ENCODE assay signal across 10 cellular contexts in genomic region chr16:88331989-88332920, GRCh38. TPM values are rescaled to one million over a fixed set of nuclear protein-coding genes. Genes with fewer than 3 reads are reported as not detected.
DNase-seq lines count a peak whose midpoint lies in the region; ATAC-seq and TF ChIP-seq lines count a peak whose summit lies in the region.
"Had no signal": no experiment of that assay in that cellular context is flagged by ENCODE, and none has a peak within 500 bp of the region (broad histone marks: within the 10 kb centered on the region; RNA-seq: fewer than 3 reads in every experiment).

No MANE protein-coding gene starts in this region.

- H3K18ac ChIP-seq in mesenchymal stem cell (ENCODE audit: low read depth in 1 of 2, low read length in 2 of 2), result peak overlapping the region; percentile 94 to 95

- peak overlapping the region; percentile 97 for H2BK120ac ChIP-seq in mesenchymal stem cell (ENCODE audit: low read depth, low read length)

- H3K23ac ChIP-seq in mesenchymal stem cell (ENCODE audit: low read length in 2 of 2), result peak overlapping the region in 1 of 2 experiments; percentile 70

- peak overlapping the region; percentile 86 for H3K9ac ChIP-seq in mesenchymal stem cell (ENCODE audit: low read length)

- peak overlapping the region; percentile 79 to 96 for H3K4ac ChIP-seq in mesenchymal stem cell (ENCODE audit: low read depth in 1 of 2, low read length in 2 of 2)

- H3K79me1 ChIP-seq in mesenchymal stem cell (replicated peaks; ENCODE audit: low read length, poor library complexity, severe bottlenecking), result no peaks in the 10 kb centered on the region

- no peak for ATAC-seq in GM21528 (IDR thresholded peaks at IDR 0.05; ENCODE audit: low FRiP score, unreplicated experiment)
- ATAC-seq in stimulated activated memory B cell treated with anti-CD40 and anti-IgM and Interleukin-4, amounts not matched to agents 10 μg/mL and 1 μg/mL and 100 μg/mL, for 72 hours, result no peak

- H3K4me1 Mint-ChIP-seq in stimulated activated memory B cell treated with anti-CD40 and anti-IgM and Interleukin-4, amounts not matched to agents 10 μg/mL and 1 μg/mL and 100 μg/mL, for 72 hours, result peaks cover 9% of the 10 kb centered on the region

- H2AK5ac ChIP-seq in mesenchymal stem cell (ENCODE audit: low read length, severe bottlenecking), result peak overlapping the region; percentile 85

- H3K27ac ChIP-seq in coronary artery (peak overlapping the region; percentile 67 to 85), mesenchymal stem cell (ENCODE audit: low read length, poor library complexity, severe bottlenecking) (peak overlapping the region; percentile 91)

- H4K8ac ChIP-seq in mesenchymal stem cell (ENCODE audit: low read length), result peak overlapping the region; percentile 99

- H3K36me3 Mint-ChIP-seq in stimulated activated memory B cell treated with anti-CD40 and anti-IgM and Interleukin-4, amounts not matched to agents 10 μg/mL and 1 μg/mL and 100 μg/mL, for 72 hours, result no peaks in the 10 kb centered on the region

- peak; percentile 96 for TF ChIP-seq EP300 in Ishikawa (IDR thresholded peaks at IDR 0.05; ENCODE audit: borderline replicate concordance)

- no peak for TF ChIP-seq CTCF in coronary artery (IDR thresholded peaks at IDR 0.05)

- H3K9me3 Mint-ChIP-seq in stimulated activated memory B cell treated with anti-CD40 and anti-IgM and Interleukin-4, amounts not matched to agents 10 μg/mL and 1 μg/mL and 100 μg/mL, for 72 hours, result peaks cover 7% of the 10 kb centered on the region

- H3K4me2 ChIP-seq in mesenchymal stem cell (ENCODE audit: low read length, poor library complexity, severe bottlenecking), result peak overlapping the region; percentile 7

- peak overlapping the region; percentile 94 to 100 for H2BK12ac ChIP-seq in mesenchymal stem cell (ENCODE audit: low read length in 2 of 2)

- H3K27ac Mint-ChIP-seq in stimulated activated memory B cell treated with anti-CD40 and anti-IgM and Interleukin-4, amounts not matched to agents 10 μg/mL and 1 μg/mL and 100 μg/mL, for 72 hours, result no peak overlapping the region

- peak; percentile 10; the same call in 1 of the 2 replicates for TF ChIP-seq RAD21 in Ishikawa (IDR thresholded peaks at IDR 0.05; ENCODE audit: low read depth)

- peaks cover 46% of the 10 kb centered on the region for H3K4me1 ChIP-seq in mesenchymal stem cell (ENCODE audit: control insufficient read depth, insufficient read depth, low read depth, low read length)

- H4K91ac ChIP-seq in mesenchymal stem cell (ENCODE audit: low read length), result peak overlapping the region; percentile 98

- no peak overlapping the region for H2AFZ ChIP-seq in mesenchymal stem cell (ENCODE audit: low read depth, low read length)

- no peak overlapping the region for H3K4me3 Mint-ChIP-seq in stimulated activated memory B cell treated with anti-CD40 and anti-IgM and Interleukin-4, amounts not matched to agents 10 μg/mL and 1 μg/mL and 100 μg/mL, for 72 hours

- H3K14ac ChIP-seq in mesenchymal stem cell (ENCODE audit: low read length in 2 of 2), result peak overlapping the region in 1 of 2 experiments; percentile 96

- no peaks in the 10 kb centered on the region for H3K27me3 ChIP-seq in mesenchymal stem cell (ENCODE audit: control insufficient read depth in 1 of 2, insufficient read depth in 1 of 2, low read length in 2 of 2)

- in situ Hi-C loops in ACHN (cut with HindIII; ENCODE audit: low pct_ligation_motif_present, low pct_unique_long_range_greater_than_20kb, low sequenced_read_pairs), result no loop called here

- H3K27me3 Mint-ChIP-seq in stimulated activated memory B cell treated with anti-CD40 and anti-IgM and Interleukin-4, amounts not matched to agents 10 μg/mL and 1 μg/mL and 100 μg/mL, for 72 hours, result peaks cover 23% of the 10 kb centered on the region

- no peaks in the 10 kb centered on the region for H3K36me3 ChIP-seq in mesenchymal stem cell (ENCODE audit: control insufficient read depth in 1 of 2, insufficient read depth in 2 of 2, low read depth in 1 of 2, low read length in 2 of 2)

- 16% methylated on average over 20 of the region's 23 CpGs for WGBS in mesenchymal stem cell

- H3K4me3 ChIP-seq in coronary artery (no peak overlapping the region), mesenchymal stem cell (ENCODE audit: insufficient read depth in 1 of 2, low read depth in 1 of 2, low read length in 2 of 2) (peak overlapping the region in 1 of 2 experiments; percentile 8)

- DNase-seq in ACHN (peak; percentile 100), coronary artery (ENCODE audit: low spot score) (peak; percentile 94), mesenchymal stem cell (peak; percentile 100), DMS153 (lab: John Stamatoyannopoulos, UW) (no peak)
- no peak for DNase-seq in activated CD4-positive, alpha-beta T cell treated with anti-CD3 and anti-CD28 coated beads, Interleukin-2, amount 50 U/mL, for 4 hours
- DNase-seq: NCI-H2081 treated with DMSO at 0.1 percent for 48 hours; stimulated activated CD4-positive, alpha-beta T cell treated with anti-CD3 and anti-CD28 coated beads, Interleukin-4, amount 100 ng/mL, for 24 hours had no signal

- peak overlapping the region; percentile 90 for H2BK5ac ChIP-seq in mesenchymal stem cell (ENCODE audit: low read depth, low read length, poor library complexity, severe bottlenecking)

- no peaks in the 10 kb centered on the region for H3K9me3 ChIP-seq in mesenchymal stem cell (ENCODE audit: control insufficient read depth, low read length)

- H2BK15ac ChIP-seq in mesenchymal stem cell (ENCODE audit: low read depth, poor library complexity, severe bottlenecking), result peak overlapping the region; percentile 95

TF ChIP-seq in Ishikawa, 13 proteins besides CTCF, POLR2A, EP300 and RAD21:
- TF ChIP-seq TCF12 (IDR thresholded peaks at IDR 0.05; ENCODE audit: low read depth) (peak; percentile 94), ZBTB7A (IDR thresholded peaks at IDR 0.05; ENCODE audit: low read depth) (no peak), CREB1 (IDR thresholded peaks at IDR 0.05; ENCODE audit: low read depth) (no peak), REST (IDR thresholded peaks at IDR 0.05; ENCODE audit: low read depth) (no peak), YY1 (IDR thresholded peaks at IDR 0.05; ENCODE audit: low read depth) (0 out of 2 replicates have a peak, but pooled peaks have one; percentile 8), MAX (IDR thresholded peaks at IDR 0.05) (peak; percentile 64), FOXM1 (IDR thresholded peaks at IDR 0.05; ENCODE audit: borderline replicate concordance, low read depth) (peak; percentile 92), TEAD4 (IDR thresholded peaks at IDR 0.05) (peak; percentile 97), NFIC (IDR thresholded peaks at IDR 0.05) (peak; percentile 94), TAF1 (IDR thresholded peaks at IDR 0.05; ENCODE audit: low read depth) (no peak), USF1 (IDR thresholded peaks at IDR 0.05) (0 out of 2 replicates have a peak, but pooled peaks have one; percentile 18), EGR1 (IDR thresholded peaks at IDR 0.05) (no peak), CEBPB (IDR thresholded peaks at IDR 0.05) (peak; percentile 33; the same call in 1 of the 2 replicates)
TF ChIP-seq in Ishikawa: peak in this region for 8.

RNA-seq across cellular contexts. Expression of gene ZNF469, which starts 50.5 kb away (rescaled TPM):
- polyA plus RNA-seq in mesenchymal stem cell (2013, experiment 1 of 2), result 11.1 TPM
- 10.4 TPM for polyA plus RNA-seq in mesenchymal stem cell (2013, experiment 2 of 2)

Comparison
In these comparisons a context has a peak if more than half of its experiments do, and no peak if none do; other contexts are left out.
1. DNase-seq: peak in ACHN (single experiment), coronary artery (single experiment) and mesenchymal stem cell (single experiment); none in DMS153 (single experiment) and activated CD4-positive, alpha-beta T cell treated with anti-CD3 and anti-CD28 coated beads, Interleukin-2, amount 50 U/mL, for 4 hours (0 of 2).